In the genomic region with DNA sequence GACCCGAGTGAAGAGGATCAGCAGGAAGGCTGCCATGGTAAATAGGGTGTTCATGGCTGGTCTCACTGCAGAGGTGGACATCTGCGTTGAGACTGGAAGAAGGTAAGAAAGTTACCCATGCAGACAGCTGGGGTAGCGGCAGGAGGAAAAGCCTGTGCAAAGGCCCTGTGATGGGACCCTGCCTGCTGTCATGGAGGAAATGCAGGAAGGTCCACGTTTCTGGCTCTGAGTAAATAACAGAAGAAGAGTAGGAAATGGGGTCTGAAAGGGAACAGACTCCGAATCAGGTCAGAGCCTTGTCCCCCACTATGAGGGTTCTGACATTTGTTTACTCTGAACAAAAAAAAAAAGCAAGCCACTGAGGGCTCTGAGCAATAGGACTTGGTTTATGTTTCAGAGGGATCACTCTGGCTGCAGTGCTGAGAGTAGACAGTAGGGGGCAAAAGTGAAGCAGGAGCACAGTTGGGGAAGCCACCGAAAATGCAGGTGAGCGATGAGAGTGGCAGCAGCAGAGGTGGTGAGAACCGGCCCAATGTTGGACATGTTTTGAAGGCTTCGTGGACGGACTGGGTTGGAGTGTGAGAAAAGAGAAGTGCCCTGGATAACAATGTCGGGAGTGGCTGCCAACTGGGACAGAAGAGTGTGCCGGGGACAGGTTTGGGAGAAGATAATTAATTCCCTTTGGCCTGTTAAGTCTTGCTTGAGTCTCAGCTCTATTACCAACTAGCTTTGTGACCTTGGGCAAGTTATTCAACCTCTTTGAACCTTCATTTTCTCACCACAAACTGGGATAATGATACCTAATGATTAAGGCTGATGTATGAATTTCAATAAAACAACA, we compare ENCODE assay signal across 1 cellular context.
TF ChIP-seq lines count a peak whose summit lies in the region.

No MANE protein-coding gene starts in this region.

TF ChIP-seq in GM12878, 131 proteins besides CTCF, POLR2A, EP300 and RAD21 (continued from another document and continues in another):
- TF ChIP-seq, protein P1, sequence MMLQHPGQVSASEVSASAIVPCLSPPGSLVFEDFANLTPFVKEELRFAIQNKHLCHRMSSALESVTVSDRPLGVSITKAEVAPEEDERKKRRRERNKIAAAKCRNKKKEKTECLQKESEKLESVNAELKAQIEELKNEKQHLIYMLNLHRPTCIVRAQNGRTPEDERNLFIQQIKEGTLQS (IDR thresholded peaks at IDR 0.05; ENCODE audit: borderline replicate concordance, extremely low read depth, low read depth, low read length), result no peak
- no peak for TF ChIP-seq FOS (IDR thresholded peaks at IDR 0.05; ENCODE audit: borderline replicate concordance, extremely low read depth, insufficient read length)
- no peak for TF ChIP-seq IKZF1 (conservative IDR thresholded peaks at IDR 0.05)
- TF ChIP-seq, protein P2, sequence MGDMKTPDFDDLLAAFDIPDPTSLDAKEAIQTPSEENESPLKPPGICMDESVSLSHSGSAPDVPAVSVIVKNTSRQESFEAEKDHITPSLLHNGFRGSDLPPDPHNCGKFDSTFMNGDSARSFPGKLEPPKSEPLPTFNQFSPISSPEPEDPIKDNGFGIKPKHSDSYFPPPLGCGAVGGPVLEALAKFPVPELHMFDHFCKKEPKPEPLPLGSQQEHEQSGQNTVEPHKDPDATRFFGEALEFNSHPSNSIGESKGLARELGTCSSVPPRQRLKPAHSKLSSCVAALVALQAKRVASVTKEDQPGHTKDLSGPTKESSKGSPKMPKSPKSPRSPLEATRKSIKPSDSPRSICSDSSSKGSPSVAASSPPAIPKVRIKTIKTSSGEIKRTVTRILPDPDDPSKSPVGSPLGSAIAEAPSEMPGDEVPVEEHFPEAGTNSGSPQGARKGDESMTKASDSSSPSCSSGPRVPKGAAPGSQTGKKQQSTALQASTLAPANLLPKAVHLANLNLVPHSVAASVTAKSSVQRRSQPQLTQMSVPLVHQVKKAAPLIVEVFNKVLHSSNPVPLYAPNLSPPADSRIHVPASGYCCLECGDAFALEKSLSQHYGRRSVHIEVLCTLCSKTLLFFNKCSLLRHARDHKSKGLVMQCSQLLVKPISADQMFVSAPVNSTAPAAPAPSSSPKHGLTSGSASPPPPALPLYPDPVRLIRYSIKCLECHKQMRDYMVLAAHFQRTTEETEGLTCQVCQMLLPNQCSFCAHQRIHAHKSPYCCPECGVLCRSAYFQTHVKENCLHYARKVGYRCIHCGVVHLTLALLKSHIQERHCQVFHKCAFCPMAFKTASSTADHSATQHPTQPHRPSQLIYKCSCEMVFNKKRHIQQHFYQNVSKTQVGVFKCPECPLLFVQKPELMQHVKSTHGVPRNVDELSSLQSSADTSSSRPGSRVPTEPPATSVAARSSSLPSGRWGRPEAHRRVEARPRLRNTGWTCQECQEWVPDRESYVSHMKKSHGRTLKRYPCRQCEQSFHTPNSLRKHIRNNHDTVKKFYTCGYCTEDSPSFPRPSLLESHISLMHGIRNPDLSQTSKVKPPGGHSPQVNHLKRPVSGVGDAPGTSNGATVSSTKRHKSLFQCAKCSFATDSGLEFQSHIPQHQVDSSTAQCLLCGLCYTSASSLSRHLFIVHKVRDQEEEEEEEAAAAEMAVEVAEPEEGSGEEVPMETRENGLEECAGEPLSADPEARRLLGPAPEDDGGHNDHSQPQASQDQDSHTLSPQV (IDR thresholded peaks at IDR 0.05), result no peak
- TF ChIP-seq, protein P3, sequence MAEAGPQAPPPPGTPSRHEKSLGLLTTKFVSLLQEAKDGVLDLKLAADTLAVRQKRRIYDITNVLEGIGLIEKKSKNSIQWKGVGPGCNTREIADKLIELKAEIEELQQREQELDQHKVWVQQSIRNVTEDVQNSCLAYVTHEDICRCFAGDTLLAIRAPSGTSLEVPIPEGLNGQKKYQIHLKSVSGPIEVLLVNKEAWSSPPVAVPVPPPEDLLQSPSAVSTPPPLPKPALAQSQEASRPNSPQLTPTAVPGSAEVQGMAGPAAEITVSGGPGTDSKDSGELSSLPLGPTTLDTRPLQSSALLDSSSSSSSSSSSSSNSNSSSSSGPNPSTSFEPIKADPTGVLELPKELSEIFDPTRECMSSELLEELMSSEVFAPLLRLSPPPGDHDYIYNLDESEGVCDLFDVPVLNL (IDR thresholded peaks at IDR 0.05; ENCODE audit: low read depth, low read length), result no peak
- TF ChIP-seq, protein P4, sequence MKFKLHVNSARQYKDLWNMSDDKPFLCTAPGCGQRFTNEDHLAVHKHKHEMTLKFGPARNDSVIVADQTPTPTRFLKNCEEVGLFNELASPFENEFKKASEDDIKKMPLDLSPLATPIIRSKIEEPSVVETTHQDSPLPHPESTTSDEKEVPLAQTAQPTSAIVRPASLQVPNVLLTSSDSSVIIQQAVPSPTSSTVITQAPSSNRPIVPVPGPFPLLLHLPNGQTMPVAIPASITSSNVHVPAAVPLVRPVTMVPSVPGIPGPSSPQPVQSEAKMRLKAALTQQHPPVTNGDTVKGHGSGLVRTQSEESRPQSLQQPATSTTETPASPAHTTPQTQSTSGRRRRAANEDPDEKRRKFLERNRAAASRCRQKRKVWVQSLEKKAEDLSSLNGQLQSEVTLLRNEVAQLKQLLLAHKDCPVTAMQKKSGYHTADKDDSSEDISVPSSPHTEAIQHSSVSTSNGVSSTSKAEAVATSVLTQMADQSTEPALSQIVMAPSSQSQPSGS (IDR thresholded peaks at IDR 0.05; ENCODE audit: low read length), result no peak
- TF ChIP-seq, protein P5, sequence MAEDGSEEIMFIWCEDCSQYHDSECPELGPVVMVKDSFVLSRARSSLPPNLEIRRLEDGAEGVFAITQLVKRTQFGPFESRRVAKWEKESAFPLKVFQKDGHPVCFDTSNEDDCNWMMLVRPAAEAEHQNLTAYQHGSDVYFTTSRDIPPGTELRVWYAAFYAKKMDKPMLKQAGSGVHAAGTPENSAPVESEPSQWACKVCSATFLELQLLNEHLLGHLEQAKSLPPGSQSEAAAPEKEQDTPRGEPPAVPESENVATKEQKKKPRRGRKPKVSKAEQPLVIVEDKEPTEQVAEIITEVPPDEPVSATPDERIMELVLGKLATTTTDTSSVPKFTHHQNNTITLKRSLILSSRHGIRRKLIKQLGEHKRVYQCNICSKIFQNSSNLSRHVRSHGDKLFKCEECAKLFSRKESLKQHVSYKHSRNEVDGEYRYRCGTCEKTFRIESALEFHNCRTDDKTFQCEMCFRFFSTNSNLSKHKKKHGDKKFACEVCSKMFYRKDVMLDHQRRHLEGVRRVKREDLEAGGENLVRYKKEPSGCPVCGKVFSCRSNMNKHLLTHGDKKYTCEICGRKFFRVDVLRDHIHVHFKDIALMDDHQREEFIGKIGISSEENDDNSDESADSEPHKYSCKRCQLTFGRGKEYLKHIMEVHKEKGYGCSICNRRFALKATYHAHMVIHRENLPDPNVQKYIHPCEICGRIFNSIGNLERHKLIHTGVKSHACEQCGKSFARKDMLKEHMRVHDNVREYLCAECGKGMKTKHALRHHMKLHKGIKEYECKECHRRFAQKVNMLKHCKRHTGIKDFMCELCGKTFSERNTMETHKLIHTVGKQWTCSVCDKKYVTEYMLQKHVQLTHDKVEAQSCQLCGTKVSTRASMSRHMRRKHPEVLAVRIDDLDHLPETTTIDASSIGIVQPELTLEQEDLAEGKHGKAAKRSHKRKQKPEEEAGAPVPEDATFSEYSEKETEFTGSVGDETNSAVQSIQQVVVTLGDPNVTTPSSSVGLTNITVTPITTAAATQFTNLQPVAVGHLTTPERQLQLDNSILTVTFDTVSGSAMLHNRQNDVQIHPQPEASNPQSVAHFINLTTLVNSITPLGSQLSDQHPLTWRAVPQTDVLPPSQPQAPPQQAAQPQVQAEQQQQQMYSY (CRISPR knock-in tag; IDR thresholded peaks at IDR 0.05), result no peak
- TF ChIP-seq NFIC (IDR thresholded peaks at IDR 0.05; ENCODE audit: low read depth, low read length), result no peak
- 0 out of 2 replicates have a peak, but pooled peaks have one; percentile 24 for TF ChIP-seq NBN (IDR thresholded peaks at IDR 0.05)
- no peak for TF ChIP-seq RAD51 (IDR thresholded peaks at IDR 0.05)
- TF ChIP-seq ZNF207 (IDR thresholded peaks at IDR 0.05; ENCODE audit: borderline replicate concordance), result no peak
- TF ChIP-seq POLR2AphosphoS2 (IDR thresholded peaks at IDR 0.05; ENCODE audit: low read depth, low read length), result no peak
- no peak for TF ChIP-seq MEF2A (IDR thresholded peaks at IDR 0.05; ENCODE audit: insufficient read depth, low read depth, low read length)
- no peak for TF ChIP-seq SIX5 (IDR thresholded peaks at IDR 0.05; ENCODE audit: low read depth, low read length, severe bottlenecking)
- TF ChIP-seq, protein P6, sequence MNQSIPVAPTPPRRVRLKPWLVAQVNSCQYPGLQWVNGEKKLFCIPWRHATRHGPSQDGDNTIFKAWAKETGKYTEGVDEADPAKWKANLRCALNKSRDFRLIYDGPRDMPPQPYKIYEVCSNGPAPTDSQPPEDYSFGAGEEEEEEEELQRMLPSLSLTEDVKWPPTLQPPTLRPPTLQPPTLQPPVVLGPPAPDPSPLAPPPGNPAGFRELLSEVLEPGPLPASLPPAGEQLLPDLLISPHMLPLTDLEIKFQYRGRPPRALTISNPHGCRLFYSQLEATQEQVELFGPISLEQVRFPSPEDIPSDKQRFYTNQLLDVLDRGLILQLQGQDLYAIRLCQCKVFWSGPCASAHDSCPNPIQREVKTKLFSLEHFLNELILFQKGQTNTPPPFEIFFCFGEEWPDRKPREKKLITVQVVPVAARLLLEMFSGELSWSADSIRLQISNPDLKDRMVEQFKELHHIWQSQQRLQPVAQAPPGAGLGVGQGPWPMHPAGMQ (IDR thresholded peaks at IDR 0.05; ENCODE audit: borderline replicate concordance), result no peak
- TF ChIP-seq KDM1A (IDR thresholded peaks at IDR 0.05; ENCODE audit: borderline replicate concordance), result no peak
- TF ChIP-seq, protein P7, sequence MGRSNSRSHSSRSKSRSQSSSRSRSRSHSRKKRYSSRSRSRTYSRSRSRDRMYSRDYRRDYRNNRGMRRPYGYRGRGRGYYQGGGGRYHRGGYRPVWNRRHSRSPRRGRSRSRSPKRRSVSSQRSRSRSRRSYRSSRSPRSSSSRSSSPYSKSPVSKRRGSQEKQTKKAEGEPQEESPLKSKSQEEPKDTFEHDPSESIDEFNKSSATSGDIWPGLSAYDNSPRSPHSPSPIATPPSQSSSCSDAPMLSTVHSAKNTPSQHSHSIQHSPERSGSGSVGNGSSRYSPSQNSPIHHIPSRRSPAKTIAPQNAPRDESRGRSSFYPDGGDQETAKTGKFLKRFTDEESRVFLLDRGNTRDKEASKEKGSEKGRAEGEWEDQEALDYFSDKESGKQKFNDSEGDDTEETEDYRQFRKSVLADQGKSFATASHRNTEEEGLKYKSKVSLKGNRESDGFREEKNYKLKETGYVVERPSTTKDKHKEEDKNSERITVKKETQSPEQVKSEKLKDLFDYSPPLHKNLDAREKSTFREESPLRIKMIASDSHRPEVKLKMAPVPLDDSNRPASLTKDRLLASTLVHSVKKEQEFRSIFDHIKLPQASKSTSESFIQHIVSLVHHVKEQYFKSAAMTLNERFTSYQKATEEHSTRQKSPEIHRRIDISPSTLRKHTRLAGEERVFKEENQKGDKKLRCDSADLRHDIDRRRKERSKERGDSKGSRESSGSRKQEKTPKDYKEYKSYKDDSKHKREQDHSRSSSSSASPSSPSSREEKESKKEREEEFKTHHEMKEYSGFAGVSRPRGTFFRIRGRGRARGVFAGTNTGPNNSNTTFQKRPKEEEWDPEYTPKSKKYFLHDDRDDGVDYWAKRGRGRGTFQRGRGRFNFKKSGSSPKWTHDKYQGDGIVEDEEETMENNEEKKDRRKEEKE (IDR thresholded peaks at IDR 0.05), result no peak
- no peak for TF ChIP-seq NR2F1 (conservative IDR thresholded peaks at IDR 0.05)
- TF ChIP-seq, protein P8, sequence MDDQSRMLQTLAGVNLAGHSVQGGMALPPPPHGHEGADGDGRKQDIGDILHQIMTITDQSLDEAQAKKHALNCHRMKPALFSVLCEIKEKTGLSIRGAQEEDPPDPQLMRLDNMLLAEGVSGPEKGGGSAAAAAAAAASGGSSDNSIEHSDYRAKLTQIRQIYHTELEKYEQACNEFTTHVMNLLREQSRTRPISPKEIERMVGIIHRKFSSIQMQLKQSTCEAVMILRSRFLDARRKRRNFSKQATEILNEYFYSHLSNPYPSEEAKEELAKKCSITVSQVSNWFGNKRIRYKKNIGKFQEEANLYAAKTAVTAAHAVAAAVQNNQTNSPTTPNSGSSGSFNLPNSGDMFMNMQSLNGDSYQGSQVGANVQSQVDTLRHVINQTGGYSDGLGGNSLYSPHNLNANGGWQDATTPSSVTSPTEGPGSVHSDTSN (IDR thresholded peaks at IDR 0.05; ENCODE audit: insufficient replicate concordance, low read depth, low read length), result no peak
- TF ChIP-seq, protein P9, sequence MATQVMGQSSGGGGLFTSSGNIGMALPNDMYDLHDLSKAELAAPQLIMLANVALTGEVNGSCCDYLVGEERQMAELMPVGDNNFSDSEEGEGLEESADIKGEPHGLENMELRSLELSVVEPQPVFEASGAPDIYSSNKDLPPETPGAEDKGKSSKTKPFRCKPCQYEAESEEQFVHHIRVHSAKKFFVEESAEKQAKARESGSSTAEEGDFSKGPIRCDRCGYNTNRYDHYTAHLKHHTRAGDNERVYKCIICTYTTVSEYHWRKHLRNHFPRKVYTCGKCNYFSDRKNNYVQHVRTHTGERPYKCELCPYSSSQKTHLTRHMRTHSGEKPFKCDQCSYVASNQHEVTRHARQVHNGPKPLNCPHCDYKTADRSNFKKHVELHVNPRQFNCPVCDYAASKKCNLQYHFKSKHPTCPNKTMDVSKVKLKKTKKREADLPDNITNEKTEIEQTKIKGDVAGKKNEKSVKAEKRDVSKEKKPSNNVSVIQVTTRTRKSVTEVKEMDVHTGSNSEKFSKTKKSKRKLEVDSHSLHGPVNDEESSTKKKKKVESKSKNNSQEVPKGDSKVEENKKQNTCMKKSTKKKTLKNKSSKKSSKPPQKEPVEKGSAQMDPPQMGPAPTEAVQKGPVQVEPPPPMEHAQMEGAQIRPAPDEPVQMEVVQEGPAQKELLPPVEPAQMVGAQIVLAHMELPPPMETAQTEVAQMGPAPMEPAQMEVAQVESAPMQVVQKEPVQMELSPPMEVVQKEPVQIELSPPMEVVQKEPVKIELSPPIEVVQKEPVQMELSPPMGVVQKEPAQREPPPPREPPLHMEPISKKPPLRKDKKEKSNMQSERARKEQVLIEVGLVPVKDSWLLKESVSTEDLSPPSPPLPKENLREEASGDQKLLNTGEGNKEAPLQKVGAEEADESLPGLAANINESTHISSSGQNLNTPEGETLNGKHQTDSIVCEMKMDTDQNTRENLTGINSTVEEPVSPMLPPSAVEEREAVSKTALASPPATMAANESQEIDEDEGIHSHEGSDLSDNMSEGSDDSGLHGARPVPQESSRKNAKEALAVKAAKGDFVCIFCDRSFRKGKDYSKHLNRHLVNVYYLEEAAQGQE (IDR thresholded peaks at IDR 0.05; ENCODE audit: low read depth, low read length), result no peak
- no peak for TF ChIP-seq JUNB (IDR thresholded peaks at IDR 0.05)
- TF ChIP-seq, protein P10, sequence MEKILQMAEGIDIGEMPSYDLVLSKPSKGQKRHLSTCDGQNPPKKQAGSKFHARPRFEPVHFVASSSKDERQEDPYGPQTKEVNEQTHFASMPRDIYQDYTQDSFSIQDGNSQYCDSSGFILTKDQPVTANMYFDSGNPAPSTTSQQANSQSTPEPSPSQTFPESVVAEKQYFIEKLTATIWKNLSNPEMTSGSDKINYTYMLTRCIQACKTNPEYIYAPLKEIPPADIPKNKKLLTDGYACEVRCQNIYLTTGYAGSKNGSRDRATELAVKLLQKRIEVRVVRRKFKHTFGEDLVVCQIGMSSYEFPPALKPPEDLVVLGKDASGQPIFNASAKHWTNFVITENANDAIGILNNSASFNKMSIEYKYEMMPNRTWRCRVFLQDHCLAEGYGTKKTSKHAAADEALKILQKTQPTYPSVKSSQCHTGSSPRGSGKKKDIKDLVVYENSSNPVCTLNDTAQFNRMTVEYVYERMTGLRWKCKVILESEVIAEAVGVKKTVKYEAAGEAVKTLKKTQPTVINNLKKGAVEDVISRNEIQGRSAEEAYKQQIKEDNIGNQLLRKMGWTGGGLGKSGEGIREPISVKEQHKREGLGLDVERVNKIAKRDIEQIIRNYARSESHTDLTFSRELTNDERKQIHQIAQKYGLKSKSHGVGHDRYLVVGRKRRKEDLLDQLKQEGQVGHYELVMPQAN (conservative IDR thresholded peaks at IDR 0.05), result no peak
